ENCODE assay signal across 24 cellular contexts in the genomic region with DNA sequence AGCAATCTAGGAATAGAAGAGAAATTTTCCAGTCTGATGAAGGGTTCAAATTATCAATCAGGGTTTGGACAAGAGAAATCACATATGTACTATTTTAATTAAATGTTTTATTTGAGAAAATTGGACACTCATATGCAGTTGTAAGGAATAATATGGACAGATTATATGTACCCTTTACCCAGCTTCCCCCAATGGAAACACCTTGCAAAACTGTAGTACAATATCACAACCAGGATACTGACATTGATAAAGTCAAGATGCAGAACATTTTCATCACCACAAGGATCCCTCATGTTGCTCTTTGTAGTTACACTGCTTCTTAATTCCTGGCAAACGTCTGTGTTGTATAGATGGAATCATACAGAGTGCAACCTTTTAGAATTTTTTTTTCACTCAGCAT. TPM values are rescaled to one million over a fixed set of nuclear protein-coding genes. Genes with fewer than 3 reads are reported as not detected.
"Had no signal": no experiment of that assay in that cellular context is flagged by ENCODE, and none has a peak within 500 bp of the region (broad histone marks: within the 10 kb centered on the region; RNA-seq: fewer than 3 reads in every experiment).

No MANE protein-coding gene starts in this region.

- H3K27me3 Mint-ChIP-seq: activated B cell treated with CpG ODN at 0.5 μM for 24 hours; activated CD4-positive, alpha-beta memory T cell treated with anti-CD3 and anti-CD28 coated beads, Interleukin-2, amount 10 ng/mL, durations not matched to agents 7 days and 5 days; activated naive CD4-positive, alpha-beta T cell treated with anti-CD3 and anti-CD28 coated beads, Interleukin-2, amount 50 U/mL, for 24 hours had no signal

- H3K27ac Mint-ChIP-seq: activated B cell treated with CpG ODN at 0.5 μM for 24 hours; activated CD4-positive, alpha-beta memory T cell treated with anti-CD3 and anti-CD28 coated beads, Interleukin-2, amount 10 ng/mL, durations not matched to agents 7 days and 5 days; activated naive CD4-positive, alpha-beta T cell treated with anti-CD3 and anti-CD28 coated beads, Interleukin-2, amount 50 U/mL, for 24 hours; activated T-cell treated with anti-CD3 and anti-CD28 coated beads, Interleukin-2, amount 50 U/mL, for 72 hours had no signal

- H3K36me3 ChIP-seq: brain microvascular endothelial cell, cardiac muscle cell, MG63 had no signal

- H3K4me3 Mint-ChIP-seq: activated B cell treated with CpG ODN at 0.5 μM for 24 hours; activated CD4-positive, alpha-beta memory T cell treated with anti-CD3 and anti-CD28 coated beads, Interleukin-2, amount 10 ng/mL, durations not matched to agents 7 days and 5 days; activated naive CD4-positive, alpha-beta T cell treated with anti-CD3 and anti-CD28 coated beads, Interleukin-2, amount 50 U/mL, for 24 hours had no signal

- ATAC-seq: activated T-cell treated with anti-CD3 and anti-CD28 coated beads, Interleukin-2, amount 50 U/mL, for 72 hours had no signal

- DNase-seq: activated B cell treated with CpG ODN at 0.5 μM for 24 hours; activated CD4-positive, alpha-beta memory T cell treated with anti-CD3 and anti-CD28 coated beads, Interleukin-2, amount 10 ng/mL, durations not matched to agents 7 days and 5 days; activated CD4-positive, alpha-beta T cell treated with anti-CD3 and anti-CD28 coated beads, Interleukin-2, amount 50 U/mL, for 1 hour; activated naive CD4-positive, alpha-beta T cell; activated T-cell treated with anti-CD3 and anti-CD28 coated beads for 4 hours; amygdala; MG63; MV-4-11; NCI-H1092 treated with DMSO at 0.1 percent for 48 hours; NCI-H1417 treated with DMSO at 0.1 percent for 48 hours; NCI-H1694; NCI-H2029; NCI-H345; NCI-H510A treated with DMSO at 0.1 percent for 48 hours; NCI-H69; NK-92 treated with Interleukin-12 subunit alpha and Interleukin-12 subunit beta, amount 100 ng/mL, for 24 hours; OCI-M1; SIG-M5 had no signal

- H3K4me3 ChIP-seq: MG63 had no signal

- H3K9me3 Mint-ChIP-seq: activated CD4-positive, alpha-beta memory T cell treated with anti-CD3 and anti-CD28 coated beads, Interleukin-2, amount 10 ng/mL, durations not matched to agents 7 days and 5 days; activated T-cell treated with anti-CD3 and anti-CD28 coated beads, Interleukin-2, amount 50 U/mL, for 72 hours had no signal

- H3K27me3 ChIP-seq: brain microvascular endothelial cell, cardiac muscle cell, MG63 had no signal

- H3K27ac ChIP-seq: brain microvascular endothelial cell, cardiac muscle cell had no signal

- H3K9me3 ChIP-seq: MG63 had no signal

RNA-seq across cellular contexts. Expression of a gene that starts 27.6 kb away (rescaled TPM):
- total RNA-seq: activated B cell treated with CpG ODN at 0.5 μM for 24 hours; activated CD4-positive, alpha-beta memory T cell treated with anti-CD3 and anti-CD28 coated beads, Interleukin-2, amount 10 ng/mL, durations not matched to agents 7 days and 5 days; activated CD8-positive, alpha-beta memory T cell treated with anti-CD3 and anti-CD28 coated beads for 36 hours; activated T-cell treated with anti-CD3 and anti-CD28 coated beads, Interleukin-2, amount 50 U/mL, for 72 hours; T-helper 1 cell treated with Interleukin-12 subunit alpha and Interleukin-12 subunit beta and Interleukin-4 antibody, amounts not matched to agents 30 ng/mL and 1 ng/mL, for 36 hours had no signal
